Comparison of ENCODE assay signal across 21 cellular contexts in genomic region chr10:97708167-97708566, GRCh38.
"Had no signal": no experiment of that assay in that cellular context is flagged by ENCODE, and none has a peak within 500 bp of the region (broad histone marks: within the 10 kb centered on the region; RNA-seq: fewer than 3 reads in every experiment).

No MANE protein-coding gene starts in this region.

- ATAC-seq: pancreas, psoas muscle, right cardiac atrium had no signal

- H3K36me3 Mint-ChIP-seq: activated naive CD8-positive, alpha-beta T cell; stimulated activated memory B cell treated with anti-CD40 and anti-IgM and Interleukin-4, amounts not matched to agents 10 μg/mL and 1 μg/mL and 100 μg/mL, for 72 hours had no signal

- H3K4me1 ChIP-seq: psoas muscle had no signal

- DNase-seq: activated CD4-positive, alpha-beta T cell treated with anti-CD3 and anti-CD28 coated beads for 1 hour; activated naive CD4-positive, alpha-beta T cell; activated T-cell treated with anti-CD3 and anti-CD28 coated beads, Interleukin-2, amount 50 U/mL, for 24 hours; adrenal gland; effector CD4-positive, alpha-beta T cell; pancreas; psoas muscle; right cardiac atrium; small intestine; stimulated activated CD4-positive, alpha-beta T cell treated with anti-CD3 and anti-CD28 coated beads, Interleukin-15, amount 100 ng/mL, for 24 hours; T-helper 1 cell; T-helper 9 cell had no signal

- H3K27ac ChIP-seq: adrenal gland, neutrophil, pancreas, psoas muscle had no signal

- H3K27ac Mint-ChIP-seq: activated naive CD8-positive, alpha-beta T cell; activated T-cell treated with anti-CD3 and anti-CD28 coated beads, Interleukin-2, amount 50 U/mL, for 24 hours; activated T-helper 2 cell treated with anti-CD3 and anti-CD28 coated beads, Interferon-gamma antibody, Interleukin-2, Interleukin-4, amounts not matched to agents 10 μg/mL and 5 μg/mL and 100 μg/mL, durations not matched to agents 14 hours and 24 hours and 36 hours; dendritic cell treated with granulocyte-macrophage colony-stimulating factor and Interleukin-4, amounts not matched to agents 40 ng/mL and 50 ng/mL, for 4 days; stimulated activated memory B cell treated with anti-CD40 and anti-IgM and Interleukin-4, amounts not matched to agents 10 μg/mL and 1 μg/mL and 100 μg/mL, for 72 hours had no signal

- H3K4me3 Mint-ChIP-seq: activated naive CD8-positive, alpha-beta T cell; activated T-cell treated with anti-CD3 and anti-CD28 coated beads, Interleukin-2, amount 50 U/mL, for 24 hours; dendritic cell treated with granulocyte-macrophage colony-stimulating factor and Interleukin-4, amounts not matched to agents 40 ng/mL and 50 ng/mL, for 4 days; nephron; stimulated activated memory B cell treated with anti-CD40 and anti-IgM and Interleukin-4, amounts not matched to agents 10 μg/mL and 1 μg/mL and 100 μg/mL, for 72 hours had no signal

- H3K4me3 ChIP-seq: adrenal gland, lung, pancreas, psoas muscle had no signal

- H3K9me3 Mint-ChIP-seq: activated T-cell treated with anti-CD3 and anti-CD28 coated beads, Interleukin-2, amount 50 U/mL, for 24 hours; activated T-helper 2 cell treated with anti-CD3 and anti-CD28 coated beads, Interferon-gamma antibody, Interleukin-2, Interleukin-4, amounts not matched to agents 10 μg/mL and 5 μg/mL and 100 μg/mL, durations not matched to agents 14 hours and 24 hours and 36 hours; dendritic cell treated with granulocyte-macrophage colony-stimulating factor and Interleukin-4, amounts not matched to agents 40 ng/mL and 50 ng/mL, for 4 days; nephron; stimulated activated memory B cell treated with anti-CD40 and anti-IgM and Interleukin-4, amounts not matched to agents 10 μg/mL and 1 μg/mL and 100 μg/mL, for 72 hours had no signal

- H3K36me3 ChIP-seq: adrenal gland, neutrophil, pancreas had no signal

- FAIRE-seq: endometrium, keratinocyte, pancreas, small intestine had no signal

- H3K27me3 ChIP-seq: adrenal gland, pancreas had no signal

- H3K9me3 ChIP-seq: adrenal gland, neutrophil, pancreas, psoas muscle had no signal
